In genomic region chr2:176136375-176137248, GRCh38 we compare ENCODE assay signal across 7 cellular contexts. TPM values are rescaled to one million over a fixed set of nuclear protein-coding genes. Genes with fewer than 3 reads are reported as not detected.
DNase-seq lines count a peak whose midpoint lies in the region; ATAC-seq and TF ChIP-seq lines count a peak whose summit lies in the region.
"Had no signal": no experiment of that assay in that cellular context is flagged by ENCODE, and none has a peak within 500 bp of the region (broad histone marks: within the 10 kb centered on the region; RNA-seq: fewer than 3 reads in every experiment).

No MANE protein-coding gene starts in this region.

- H3K36me3 Mint-ChIP-seq in IgD-negative memory B cell, result peaks cover 4% of the 10 kb centered on the region

- peak overlapping the region; percentile 47 for H3K27ac ChIP-seq in duodenal mucosa (ENCODE audit: low read depth, low read length)
- H3K27ac ChIP-seq in sigmoid colon, result peak overlapping the region; percentile 73 to 87 (median 82)

- peaks cover 22 to 24% (median 22%) of the 10 kb centered on the region in 3 donors for H3K4me1 Mint-ChIP-seq in IgD-negative memory B cell

- H3K4me3 Mint-ChIP-seq in IgD-negative memory B cell, result peak overlapping the region in 3 of 4 donors; percentile 17 to 83 (median 79)

- WGBS in sigmoid colon, 2 donors, result 1 to 3% methylated on average over 71 of the region's 71 CpGs

- intact Hi-C loops in sigmoid colon (cut with DNase I), result loop anchor here (5.0 kb wide), 1 partner anchor 1011 kb away; no protein-coding TSS in a partner anchor

- H3K27me3 ChIP-seq in duodenal mucosa (ENCODE audit: control insufficient read depth in 1 of 2, insufficient read depth in 2 of 2, low read length in 2 of 2), result peaks cover 83 to 92% of the 10 kb centered on the region in 2 donors
- H3K27me3 ChIP-seq in sigmoid colon, result peaks cover 6 to 93% (median 82%) of the 10 kb centered on the region in 3 donors

- H3K36me3 ChIP-seq in duodenal mucosa (ENCODE audit: control insufficient read depth in 1 of 2, insufficient read depth in 2 of 2, low read length in 2 of 2), result no peaks in the 10 kb centered on the region
- H3K36me3 ChIP-seq in sigmoid colon, result no peaks in the 10 kb centered on the region

- H3K9me3 ChIP-seq in duodenal mucosa (ENCODE audit: control insufficient read depth in 1 of 2, low read length in 2 of 2) (no peaks in the 10 kb centered on the region), sigmoid colon (no peaks in the 10 kb centered on the region)

- TF ChIP-seq EP300 in sigmoid colon (IDR thresholded peaks at IDR 0.05), result no peak

- peak overlapping the region in 2 of 3 donors; percentile 57 to 76 for H3K27ac Mint-ChIP-seq in IgD-negative memory B cell

- H3K27me3 Mint-ChIP-seq in IgD-negative memory B cell, result peaks cover 76% of the 10 kb centered on the region

- no peak for ATAC-seq in GM18505 (IDR thresholded peaks at IDR 0.05; ENCODE audit: unreplicated experiment)
- ATAC-seq: sciatic nerve had no signal

- no peak overlapping the region for H3K9ac ChIP-seq in duodenal mucosa (ENCODE audit: low read depth in 1 of 2, low read length in 2 of 2)

- peak; percentile 78 for DNase-seq in sigmoid colon
- no peak for DNase-seq in germinal center (ENCODE audit: low spot score)
- DNase-seq in NCI-H1105 (lab: John Stamatoyannopoulos, UW), result no peak

- peaks cover 0 to 14% of the 10 kb centered on the region in 2 donors for H3K4me1 ChIP-seq in duodenal mucosa (ENCODE audit: control insufficient read depth in 1 of 2, insufficient read depth in 2 of 2, low read length in 2 of 2)
- peaks cover 0 to 41% (median 35%) of the 10 kb centered on the region in 4 donors for H3K4me1 ChIP-seq in sigmoid colon

- TF ChIP-seq POLR2A in sigmoid colon (IDR thresholded peaks at IDR 0.05), result no peak
- TF ChIP-seq POLR2A in GM18505 (IDR thresholded peaks at IDR 0.05; ENCODE audit: borderline replicate concordance, extremely low read depth, insufficient read depth, insufficient read length), result no peak

- H3K4me3 ChIP-seq in duodenal mucosa (ENCODE audit: low read depth in 1 of 2, low read length in 2 of 2) (peak overlapping the region; percentile 55 to 65), sigmoid colon (peak overlapping the region; percentile 45 to 66 (median 56))

- peaks cover 0 to 15% (median 5%) of the 10 kb centered on the region in 3 donors for H3K9me3 Mint-ChIP-seq in IgD-negative memory B cell

- no peak for TF ChIP-seq CTCF in sigmoid colon (IDR thresholded peaks at IDR 0.05)

RNA-seq across cellular contexts. Expression of gene HOXD8, which starts 7.1 kb away (rescaled TPM):
- polyA plus RNA-seq in IgD-negative memory B cell (not detected), sigmoid colon (10 to 100 TPM in 1 of 3 donors, 1 to 10 TPM in 2; 2.5 to 10.8 (median 3.4) TPM)
- 10 to 100 TPM; 10.2 to 19.7 (median 16.5) TPM for total RNA-seq in sigmoid colon

RNA-seq across cellular contexts. Expression of gene HOXD9, which starts 14.1 kb away (rescaled TPM):
- polyA plus RNA-seq in IgD-negative memory B cell (not detected), sigmoid colon (1 to 10 TPM in 2 of 3 donors, under 1 TPM in 1; 0.46 to 3.6 (median 1.8) TPM)
- total RNA-seq in sigmoid colon, result 10 to 100 TPM; 10.6 to 27.1 (median 12.9) TPM

RNA-seq across cellular contexts. Expression of gene HOXD4, which starts 14.7 kb away (rescaled TPM):
- not detected for polyA plus RNA-seq in IgD-negative memory B cell
- total RNA-seq in sigmoid colon, result 1 to 10 TPM; 3.4 to 8.0 (median 4.8) TPM
- 1 to 10 TPM in 1 of 3 donors, under 1 TPM in 1, not detected in 1; 0.60 to 3.1 TPM for polyA plus RNA-seq in sigmoid colon

RNA-seq across cellular contexts. Expression of gene HOXD10, which starts 20.0 kb away (rescaled TPM):
- not detected for polyA plus RNA-seq in IgD-negative memory B cell
- 10 to 100 TPM; 10.7 to 46.0 (median 17.9) TPM for total RNA-seq in sigmoid colon
- 1 to 10 TPM in 2 of 3 donors, under 1 TPM in 1; 0.23 to 2.4 (median 1.5) TPM for polyA plus RNA-seq in sigmoid colon

RNA-seq across cellular contexts. Expression of gene HOXD3, which starts 20.5 kb away (rescaled TPM):
- polyA plus RNA-seq in IgD-negative memory B cell (not detected), sigmoid colon (1 to 10 TPM in 1 of 3 donors, under 1 TPM in 2; 0.60 to 1.4 (median 0.92) TPM)
- total RNA-seq in sigmoid colon, result 1 to 10 TPM in 3 of 4 donors, under 1 TPM in 1; 0.68 to 4.6 (median 4.1) TPM
